6 cellular contexts compared by ENCODE assay signal in genomic region chr10:84925495-84925894, GRCh38.
"Had no signal": no experiment of that assay in that cellular context is flagged by ENCODE, and none has a peak within 500 bp of the region (broad histone marks: within the 10 kb centered on the region; RNA-seq: fewer than 3 reads in every experiment).

No MANE protein-coding gene starts in this region.

- H3K4me3 ChIP-seq: K562 had no signal

- DNase-seq: IMR-90, KBM-7, KG1 had no signal

- H3K27ac ChIP-seq: HL-60, KMS-11 had no signal
